In genomic region chr1:84300991-84301758, GRCh38 we compare ENCODE assay signal across 8 cellular contexts. TPM values are rescaled to one million over a fixed set of nuclear protein-coding genes. Genes with fewer than 3 reads are reported as not detected.
DNase-seq lines count a peak whose midpoint lies in the region; ATAC-seq and TF ChIP-seq lines count a peak whose summit lies in the region.

Gene SAMD13 (plus strand): TSS chr1:84301708. CDS start chr1:84303235, 1,527 bp downstream.

- TF ChIP-seq CTCF in RWPE1 (conservative IDR thresholded peaks at IDR 0.05; ENCODE audit: low read depth) (no peak), astrocyte of the cerebellum (IDR thresholded peaks at IDR 0.05; ENCODE audit: low read depth, low read length, missing control alignments) (no peak)

- no peaks in the 10 kb centered on the region for H3K36me3 ChIP-seq in iPS-15b (ENCODE audit: control insufficient read depth, insufficient read depth, low read length)

- in situ Hi-C loops in astrocyte of the cerebellum (cut with HindIII; ENCODE audit: low sequenced_read_pairs), result no loop called here

- peaks cover 14% of the 10 kb centered on the region for H3K4me1 ChIP-seq in iPS-15b (ENCODE audit: control insufficient read depth, insufficient read depth, low read length)

- intact Hi-C loops in sciatic nerve (cut with DNase I), result no loop called here

- no peak within 1 kb of the TSS for H3K9ac ChIP-seq in iPS-15b (ENCODE audit: low read depth, low read length)

- H3K4me3 ChIP-seq in astrocyte of the cerebellum (ENCODE audit: low read depth, low read length), result peak within 1 kb of the TSS; percentile 32
- H3K4me3 ChIP-seq in iPS-15b (ENCODE audit: low read depth, low read length), result peak within 1 kb of the TSS; percentile 3

- POLR2A ChIA-PET in RWPE1 (lab: Yijun Ruan, JAX; ENCODE audit: low non-redundant PET), result no interaction called here

- ATAC-seq in sciatic nerve (peak; percentile 51), HG03439 (IDR thresholded peaks at IDR 0.05; ENCODE audit: unreplicated experiment) (no peak)

- H3K27me3 ChIP-seq in iPS-15b (ENCODE audit: control insufficient read depth, insufficient read depth, low read length), result no peaks in the 10 kb centered on the region

- DNase-seq in activated CD8-positive, alpha-beta memory T cell treated with anti-CD3 and anti-CD28 coated beads, Interleukin-2, amount 50 U/mL, for 1 hour (ENCODE audit: extremely low read depth), result peak; percentile 21
- DNase-seq in activated CD8-positive, alpha-beta memory T cell treated with anti-CD3 and anti-CD28 coated beads, Interleukin-2, amount 50 U/mL, for 48 hours, result no peak
- DNase-seq in LoVo (ENCODE audit: low spot score), result peak; percentile 79
- DNase-seq in RWPE1 (ENCODE audit: low spot score), result peak; percentile 28
- peak; percentile 69 for DNase-seq in astrocyte of the cerebellum (ENCODE audit: low read depth)
- DNase-seq in sciatic nerve (ENCODE audit: low spot score), result peak; percentile 69

- CTCF ChIA-PET in RWPE1 (lab: Yijun Ruan, JAX), result no interaction called here

- no peak within 1 kb of the TSS for H3K27ac ChIP-seq in RWPE1

- no peaks in the 10 kb centered on the region for H3K9me3 ChIP-seq in iPS-15b (ENCODE audit: control insufficient read depth, insufficient read depth, low read length)

RNA-seq across cellular contexts. Expression of gene SAMD13, which starts in this region (rescaled TPM):
- 0.76 TPM for total RNA-seq in sciatic nerve

Comparison
In these comparisons a context has a peak if more than half of its experiments do, and no peak if none do; other contexts are left out.
1. Peak in DNase-seq and ATAC-seq in sciatic nerve; RNA of the gene not detected or under 1 TPM.